8 cellular contexts compared by ENCODE assay signal in the genomic region with DNA sequence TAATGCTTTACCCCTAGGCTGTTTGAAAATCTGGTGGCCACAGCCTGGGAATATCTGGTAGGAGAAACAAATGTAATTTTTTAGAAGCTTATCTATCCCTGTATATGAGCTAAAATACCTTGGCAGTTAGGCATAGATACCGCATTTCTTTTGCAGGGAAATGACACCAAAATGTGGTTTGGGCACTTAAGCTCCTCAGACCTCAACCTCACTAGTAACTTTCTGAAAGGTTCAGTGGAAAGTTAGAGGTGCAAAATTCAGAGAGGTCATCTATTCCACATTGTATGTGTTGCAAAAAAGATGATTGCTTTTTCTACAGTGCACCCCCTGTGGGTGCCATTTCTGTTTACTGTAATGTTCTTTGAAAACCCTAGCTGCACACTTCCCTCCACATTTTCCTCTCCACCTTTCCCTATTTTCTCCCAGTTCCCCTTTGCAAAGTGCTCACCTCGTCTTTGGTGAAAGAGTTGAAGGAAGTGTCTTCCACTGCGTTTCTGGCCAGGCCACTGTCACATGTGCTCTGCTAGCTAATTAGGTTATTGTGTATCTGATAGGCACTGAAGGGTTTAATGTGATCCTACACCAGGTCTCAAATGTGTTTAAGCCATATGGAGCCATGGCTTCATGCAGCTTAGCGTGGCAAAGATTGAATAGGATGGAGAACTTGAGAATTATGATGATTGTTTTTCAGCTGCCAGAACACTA. TPM values are rescaled to one million over a fixed set of nuclear protein-coding genes. Genes with fewer than 3 reads are reported as not detected.
A peak's percentile ranks its signal among the peaks of the same experiment; 100 is the strongest.
DNase-seq lines count a peak whose midpoint lies in the region; ATAC-seq and TF ChIP-seq lines count a peak whose summit lies in the region.

No MANE protein-coding gene starts in this region.

- H3K27ac Mint-ChIP-seq in CD4-positive, alpha-beta T cell: peak overlapping the region; percentile 99

- H3K9me3 Mint-ChIP-seq in CD4-positive, alpha-beta T cell: peaks cover 2% of the 10 kb centered on the region

- H3K4me1 ChIP-seq in iPS-15b (ENCODE audit: control insufficient read depth, insufficient read depth, low read length): peaks cover 5% of the 10 kb centered on the region
- peaks cover 24% of the 10 kb centered on the region for H3K4me1 ChIP-seq in stomach smooth muscle (ENCODE audit: control insufficient read depth, insufficient read depth, low read length)

- H3K36me3 ChIP-seq in KOPT-K1 (ENCODE audit: insufficient read depth, low read length) (peaks cover 37% of the 10 kb centered on the region), iPS-15b (ENCODE audit: control insufficient read depth, insufficient read depth, low read length) (no peaks in the 10 kb centered on the region), stomach smooth muscle (ENCODE audit: control insufficient read depth in 2 of 2, insufficient read depth in 2 of 2, low read length in 2 of 2) (no peaks in the 10 kb centered on the region)

- peaks cover 66% of the 10 kb centered on the region for H3K36me3 Mint-ChIP-seq in CD4-positive, alpha-beta T cell (ENCODE audit: low read depth)

- intact Hi-C loops in CD4-positive, alpha-beta T cell (cut with DNase I, micrococcal nuclease): loop anchor here in 1 of 2 experiments (5.0 kb wide), 1 partner anchor 152 kb away; a partner anchor contains a TSS

- no peaks in the 10 kb centered on the region for H3K27me3 ChIP-seq in CD4-positive, alpha-beta T cell (ENCODE audit: control insufficient read depth, insufficient read depth, low read length)
- H3K27me3 ChIP-seq in iPS-15b (ENCODE audit: control insufficient read depth, insufficient read depth, low read length): no peaks in the 10 kb centered on the region
- no peaks in the 10 kb centered on the region for H3K27me3 ChIP-seq in stomach smooth muscle (ENCODE audit: control insufficient read depth in 1 of 2, insufficient read depth in 2 of 2, low read length in 2 of 2)

- POLR2A ChIA-PET in CD4-positive, alpha-beta T cell (lab: Charles Lee): interaction anchor here (1.0 to 4.2 kb wide), 7 partner anchors 10 to 714 kb away, joined by 3 to 26 read pairs (median 3); a partner anchor contains a TSS

- peak overlapping the region; percentile 91 for H3K27ac ChIP-seq in CD4-positive, alpha-beta T cell (ENCODE audit: low read depth, low read length)
- H3K27ac ChIP-seq in KOPT-K1 (ENCODE audit: low read depth, low read length, poor library complexity, severe bottlenecking) (peak overlapping the region; percentile 89), stomach smooth muscle (ENCODE audit: low read length) (peak overlapping the region; percentile 84)

- peaks cover 71% of the 10 kb centered on the region for H3K4me1 Mint-ChIP-seq in CD4-positive, alpha-beta T cell (ENCODE audit: low read depth)

- H3K9ac ChIP-seq in iPS-15b (ENCODE audit: low read depth, low read length): peak overlapping the region; percentile 93
- H3K9ac ChIP-seq in stomach smooth muscle (ENCODE audit: low read length in 2 of 2): peak overlapping the region; percentile 77 to 93

- no peak for ATAC-seq in CD4-positive, alpha-beta T cell (ENCODE audit: poor library complexity)
- no peak for ATAC-seq in GM21619 (IDR thresholded peaks at IDR 0.05; ENCODE audit: unreplicated experiment)
- ATAC-seq in GM18517 (IDR thresholded peaks at IDR 0.05; ENCODE audit: unreplicated experiment): no peak
- no peak for ATAC-seq in HG03432 (IDR thresholded peaks at IDR 0.05; ENCODE audit: unreplicated experiment)

- H3K4me3 Mint-ChIP-seq in CD4-positive, alpha-beta T cell: peak overlapping the region; percentile 94

- H3K9me3 ChIP-seq in CD4-positive, alpha-beta T cell (ENCODE audit: control insufficient read depth, low read length): no peaks in the 10 kb centered on the region
- H3K9me3 ChIP-seq in KOPT-K1 (ENCODE audit: insufficient read depth, low read length, poor library complexity, severe bottlenecking) (no peaks in the 10 kb centered on the region), iPS-15b (ENCODE audit: control insufficient read depth, insufficient read depth, low read length) (no peaks in the 10 kb centered on the region), stomach smooth muscle (ENCODE audit: control insufficient read depth in 2 of 2, low read length in 2 of 2) (no peaks in the 10 kb centered on the region)

- no peak for DNase-seq in CD4-positive, alpha-beta T cell

- H3K27me3 Mint-ChIP-seq in CD4-positive, alpha-beta T cell: peaks cover 7% of the 10 kb centered on the region

- H3K4me3 ChIP-seq in WI38 (ENCODE audit: low read depth, low read length): peak overlapping the region; percentile 89
- H3K4me3 ChIP-seq in iPS-15b (ENCODE audit: low read depth, low read length): peak overlapping the region; percentile 73
- peak overlapping the region; percentile 85 to 91 for H3K4me3 ChIP-seq in stomach smooth muscle (ENCODE audit: low read length in 2 of 2)

- no peak for TF ChIP-seq CTCF in CD4-positive, alpha-beta T cell (IDR thresholded peaks at IDR 0.05)
- no peak for TF ChIP-seq CTCF in WI38 (IDR thresholded peaks at IDR 0.05; ENCODE audit: low read depth, low read length)

- CTCF ChIA-PET in CD4-positive, alpha-beta T cell (lab: Charles Lee): interaction anchor here (1.4 to 3.6 kb wide), 5 partner anchors 14 to 93 kb away, joined by 3 to 27 read pairs (median 8); no protein-coding TSS in a partner anchor

RNA-seq across cellular contexts. Expression of a gene that starts 1.3 kb away (rescaled TPM):
- total RNA-seq in CD4-positive, alpha-beta T cell: 10 to 100 TPM; 41.9 to 44.3 TPM
